Comparison of ENCODE assay signal across 14 cellular contexts in genomic region chr4:78459327-78459726, GRCh38.
DNase-seq lines count a peak whose midpoint lies in the region; ATAC-seq lines count a peak whose summit lies in the region.
"Had no signal": no experiment of that assay in that cellular context is flagged by ENCODE, and none has a peak within 500 bp of the region (broad histone marks: within the 10 kb centered on the region; RNA-seq: fewer than 3 reads in every experiment).

No MANE protein-coding gene starts in this region.

- DNase-seq in NCI-H2029 (lab: John Stamatoyannopoulos, UW), result no peak
- no peak for DNase-seq in stimulated activated CD4-positive, alpha-beta T cell treated with anti-CD3 and anti-CD28 coated beads, Interleukin-2, amount 100 ng/mL, for 24 hours
- no peak for DNase-seq in NCI-H187 (lab: John Stamatoyannopoulos, UW)
- no peak for DNase-seq in NCI-H187 treated with DMSO at 0.1 percent for 48 hours (lab: John Stamatoyannopoulos, UW)
- DNase-seq: BE2C; CD4-positive, alpha-beta memory T cell; DMS79; H7; Karpas-422 had no signal

- ATAC-seq in GM18868 (IDR thresholded peaks at IDR 0.05; ENCODE audit: unreplicated experiment), result peak; percentile 70
- ATAC-seq in GM21360 (IDR thresholded peaks at IDR 0.05; ENCODE audit: unreplicated experiment), result peak; percentile 44
- peak; percentile 52 for ATAC-seq in HG03442 (IDR thresholded peaks at IDR 0.05; ENCODE audit: unreplicated experiment)
- ATAC-seq: GM23338, K562 had no signal
